Comparison of ENCODE assay signal across 8 cellular contexts in genomic region chr7:113134025-113134424, GRCh38. TPM values are rescaled to one million over a fixed set of nuclear protein-coding genes. Genes with fewer than 3 reads are reported as not detected.
"Had no signal": no experiment of that assay in that cellular context is flagged by ENCODE, and none has a peak within 500 bp of the region (broad histone marks: within the 10 kb centered on the region; RNA-seq: fewer than 3 reads in every experiment).

No MANE protein-coding gene starts in this region.

- FAIRE-seq: HepG2, HTR-8/SVneo had no signal

- H3K9ac ChIP-seq: KMS-11 had no signal

- DNase-seq: KBM-7, KG1 had no signal

- H3K4me2 ChIP-seq: KMS-11 had no signal

- ATAC-seq: HepG2 had no signal

- H3K27ac ChIP-seq: HL-60, KMS-11 had no signal

RNA-seq across cellular contexts. Expression of gene GPR85, which starts 47.4 kb away (rescaled TPM):
- total RNA-seq: HepG2, HT-29 had no signal
- polyA plus RNA-seq: HepG2, IgD-negative memory B cell had no signal
